ENCODE assay signal across 20 cellular contexts in the genomic region with DNA sequence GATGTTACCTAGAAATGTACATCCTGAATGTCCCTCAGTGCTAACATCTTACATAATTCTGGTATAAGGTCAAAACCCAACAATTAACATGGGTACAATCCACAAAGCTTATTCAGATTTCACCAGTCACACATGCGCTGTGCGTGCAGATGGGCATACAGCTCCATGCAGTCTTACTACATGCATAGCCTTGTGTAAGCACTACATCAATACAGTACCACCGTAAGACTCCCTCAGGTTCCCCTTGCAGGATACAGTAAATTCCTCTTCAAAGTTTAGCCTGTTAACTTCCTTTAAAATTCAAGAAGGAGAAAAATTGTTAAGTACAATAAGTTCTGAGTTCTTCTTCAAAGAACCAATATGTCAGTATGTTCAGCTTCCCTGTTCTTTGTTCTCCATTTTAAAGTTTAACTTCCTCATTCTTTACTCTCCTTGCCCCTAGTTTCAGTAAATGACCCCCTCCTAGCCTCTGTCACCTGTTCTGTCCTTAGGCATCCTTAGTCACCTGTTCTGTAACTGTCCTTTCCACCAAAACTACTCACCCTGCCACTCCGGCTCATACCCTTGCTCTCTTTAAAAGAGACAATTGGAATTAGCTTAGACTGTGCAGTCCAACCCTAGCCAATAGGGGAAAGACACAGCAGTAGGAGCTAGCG.
"Had no signal": no experiment of that assay in that cellular context is flagged by ENCODE, and none has a peak within 500 bp of the region (broad histone marks: within the 10 kb centered on the region; RNA-seq: fewer than 3 reads in every experiment).

No MANE protein-coding gene starts in this region.

- H3K9me3 ChIP-seq: adrenal gland, gastroesophageal sphincter, pancreas, tibial artery had no signal

- ATAC-seq: activated CD4-positive, alpha-beta T cell treated with anti-CD3 and anti-CD28 coated beads for 36 hours; activated CD8-positive, alpha-beta T cell treated with anti-CD3 and anti-CD28 coated beads for 36 hours; activated T-cell treated with anti-CD3 and anti-CD28 coated beads, Interleukin-2, amount 50 U/mL, for 4 hours; gastroesophageal sphincter; left colon; sciatic nerve had no signal

- H3K27me3 ChIP-seq: adrenal gland, cardiac muscle cell, dorsolateral prefrontal cortex, gastroesophageal sphincter, heart right ventricle, pancreas, tibial artery had no signal

- DNase-seq: activated CD4-positive, alpha-beta T cell treated with anti-CD3 and anti-CD28 coated beads for 36 hours; activated CD8-positive, alpha-beta T cell treated with anti-CD3 and anti-CD28 coated beads for 36 hours; activated effector memory CD4-positive, alpha-beta T cell treated with anti-CD3 and anti-CD28 coated beads, Interleukin-2, amount 50 U/mL, for 16 hours; activated T-cell treated with anti-CD3 and anti-CD28 coated beads, Interleukin-2, amount 50 U/mL, for 4 hours; adrenal gland; dorsolateral prefrontal cortex; endodermal cell; erythroblast; heart right ventricle; left colon; midbrain; pancreas; tibial artery; WERI-Rb-1 had no signal

- H3K9me3 Mint-ChIP-seq: activated naive CD4-positive, alpha-beta T cell treated with anti-CD3 and anti-CD28 coated beads, Interleukin-2, amount 50 U/mL, for 24 hours had no signal

- H3K4me3 ChIP-seq: adrenal gland, cardiac muscle cell, dorsolateral prefrontal cortex, gastroesophageal sphincter, heart right ventricle, lung, pancreas, tibial artery had no signal

- H3K27ac Mint-ChIP-seq: activated CD4-positive, alpha-beta T cell treated with anti-CD3 and anti-CD28 coated beads for 36 hours; activated CD8-positive, alpha-beta T cell treated with anti-CD3 and anti-CD28 coated beads for 36 hours; activated naive CD4-positive, alpha-beta T cell treated with anti-CD3 and anti-CD28 coated beads, Interleukin-2, amount 50 U/mL, for 24 hours; endodermal cell had no signal

- H3K4me3 Mint-ChIP-seq: activated CD4-positive, alpha-beta T cell treated with anti-CD3 and anti-CD28 coated beads for 36 hours; activated CD8-positive, alpha-beta T cell treated with anti-CD3 and anti-CD28 coated beads for 36 hours; activated naive CD4-positive, alpha-beta T cell treated with anti-CD3 and anti-CD28 coated beads, Interleukin-2, amount 50 U/mL, for 24 hours; activated T-cell treated with anti-CD3 and anti-CD28 coated beads, Interleukin-2, amount 50 U/mL, for 4 hours; endodermal cell; neural crest cell had no signal

- H3K36me3 ChIP-seq: adrenal gland, cardiac muscle cell, gastroesophageal sphincter, heart right ventricle, pancreas, tibial artery, WERI-Rb-1 had no signal

- H3K4me1 ChIP-seq: adrenal gland, pancreas had no signal

- H3K27ac ChIP-seq: adrenal gland, cardiac muscle cell, dorsolateral prefrontal cortex, gastroesophageal sphincter, pancreas, tibial artery, WERI-Rb-1 had no signal

- H3K27me3 Mint-ChIP-seq: activated CD4-positive, alpha-beta T cell treated with anti-CD3 and anti-CD28 coated beads for 36 hours; activated CD8-positive, alpha-beta T cell treated with anti-CD3 and anti-CD28 coated beads for 36 hours; activated naive CD4-positive, alpha-beta T cell treated with anti-CD3 and anti-CD28 coated beads, Interleukin-2, amount 50 U/mL, for 24 hours had no signal
